8 cellular contexts compared by ENCODE assay signal in genomic region chr18:80034068-80034851, GRCh38. TPM values are rescaled to one million over a fixed set of nuclear protein-coding genes. Genes with fewer than 3 reads are reported as not detected.
DNase-seq lines count a peak whose midpoint lies in the region; ATAC-seq and TF ChIP-seq lines count a peak whose summit lies in the region.

Gene RBFA, plus strand, starts transcription at chr18:80034434. Its CDS starts 62 bp downstream, at chr18:80034496.

- peak; percentile 76 for ATAC-seq in HG02763 (IDR thresholded peaks at IDR 0.05; ENCODE audit: unreplicated experiment)
- ATAC-seq in activated naive CD8-positive, alpha-beta T cell treated with anti-CD3 and anti-CD28 coated beads, Interleukin-2, amount 50 U/mL, for 24 hours: peak; percentile 86

- TF ChIP-seq CTCF in GM12873 (IDR thresholded peaks at IDR 0.05; ENCODE audit: insufficient read depth, low read depth, low read length, missing control alignments) (peak; percentile 37), type B pancreatic cell (conservative IDR thresholded peaks at IDR 0.05) (peak; percentile 55)

- peaks cover 5% of the 10 kb centered on the region for H3K9me3 Mint-ChIP-seq in activated naive CD8-positive, alpha-beta T cell treated with anti-CD3 and anti-CD28 coated beads, Interleukin-2, amount 50 U/mL, for 24 hours
- H3K9me3 Mint-ChIP-seq in type B pancreatic cell: peaks cover 9% of the 10 kb centered on the region

- H3K4me1 Mint-ChIP-seq in activated naive CD8-positive, alpha-beta T cell treated with anti-CD3 and anti-CD28 coated beads, Interleukin-2, amount 50 U/mL, for 24 hours: peaks cover 26% of the 10 kb centered on the region
- H3K4me1 Mint-ChIP-seq in type B pancreatic cell (ENCODE audit: unreplicated experiment): peaks cover 27% of the 10 kb centered on the region

- intact Hi-C loops in cardiac septum (cut with DNase I): loop anchor here (5.0 kb wide), 3 partner anchors 73 to 357 kb away; partner anchors contain the start of genes ADNP2, CTDP1 and SLC66A2

- H3K4me3 Mint-ChIP-seq in activated naive CD8-positive, alpha-beta T cell treated with anti-CD3 and anti-CD28 coated beads, Interleukin-2, amount 50 U/mL, for 24 hours: peak within 1 kb of the TSS; percentile 89
- peak within 1 kb of the TSS; percentile 94 for H3K4me3 Mint-ChIP-seq in type B pancreatic cell

- no peaks in the 10 kb centered on the region for H3K27me3 Mint-ChIP-seq in activated naive CD8-positive, alpha-beta T cell treated with anti-CD3 and anti-CD28 coated beads, Interleukin-2, amount 50 U/mL, for 24 hours
- no peaks in the 10 kb centered on the region for H3K27me3 Mint-ChIP-seq in type B pancreatic cell

- DNase-seq in NCI-H1417 (lab: John Stamatoyannopoulos, UW) (peak; percentile 99 to 100 (median 100)), SW 1271 (lab: John Stamatoyannopoulos, UW) (peak; percentile 91 to 97), cardiac septum (ENCODE audit: low spot score) (peak; percentile 100), pons (ENCODE audit: low spot score) (peak; percentile 94), type B pancreatic cell (ENCODE audit: extremely low spot score, unreplicated experiment) (peak; percentile 100)
- peak; percentile 100 for DNase-seq in activated naive CD8-positive, alpha-beta T cell treated with anti-CD3 and anti-CD28 coated beads, Interleukin-2, amount 50 U/mL, for 24 hours

- peaks cover 19% of the 10 kb centered on the region for H3K36me3 Mint-ChIP-seq in activated naive CD8-positive, alpha-beta T cell treated with anti-CD3 and anti-CD28 coated beads, Interleukin-2, amount 50 U/mL, for 24 hours (ENCODE audit: low read depth)
- H3K36me3 Mint-ChIP-seq in type B pancreatic cell: peaks cover 7% of the 10 kb centered on the region

- peak within 1 kb of the TSS; percentile 88 for H3K27ac Mint-ChIP-seq in activated naive CD8-positive, alpha-beta T cell treated with anti-CD3 and anti-CD28 coated beads, Interleukin-2, amount 50 U/mL, for 24 hours
- H3K27ac Mint-ChIP-seq in type B pancreatic cell: peak within 1 kb of the TSS; percentile 97

RNA-seq across cellular contexts. Expression of gene RBFA, which starts in this region (rescaled TPM):
- total RNA-seq in cardiac septum (24.4 TPM), type B pancreatic cell (ENCODE audit: low replicate concordance) (17.7 and 37.8 TPM in 2 replicates)

Comparison
In these comparisons a context has a peak if more than half of its experiments do, and no peak if none do; other contexts are left out.
1. Peak in every context shown above with its lines: DNase-seq and ATAC-seq.